In the genomic region with DNA sequence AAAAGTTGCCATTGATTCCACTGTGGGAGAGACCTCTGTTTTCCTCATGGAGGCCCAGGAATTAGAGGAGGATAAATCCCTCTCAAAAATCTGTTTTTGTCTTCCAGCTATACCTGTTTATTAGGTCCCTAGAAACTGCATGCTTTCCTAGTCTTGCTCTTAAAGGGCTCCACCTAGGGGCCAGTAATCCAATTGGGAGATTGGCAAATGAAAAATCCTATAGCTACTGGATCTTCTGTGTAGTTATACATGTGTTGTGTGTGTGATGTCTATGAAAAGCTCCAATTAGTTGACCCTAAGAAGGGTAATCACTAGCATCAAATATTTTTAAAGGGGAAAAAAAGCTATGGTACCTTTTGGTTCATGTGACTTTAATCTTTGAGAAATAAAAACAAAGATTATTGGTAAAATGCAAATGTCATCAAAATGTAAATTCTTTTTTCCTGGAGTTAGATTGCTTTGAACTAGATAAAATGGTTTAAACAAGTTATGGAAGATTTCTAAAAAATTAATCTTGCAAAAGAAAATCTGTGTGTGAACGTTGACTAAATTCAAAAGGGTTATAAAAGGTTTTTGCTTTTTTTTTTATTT, we compare ENCODE assay signal across 8 cellular contexts.
DNase-seq lines count a peak whose midpoint lies in the region; ATAC-seq and TF ChIP-seq lines count a peak whose summit lies in the region.

No MANE protein-coding gene starts in this region.

- CTCF ChIA-PET in MCF 10A (lab: Yijun Ruan, JAX): interaction anchor here (0.5 to 5.3 kb wide), 35 partner anchors 9 to 849 kb away, joined by 3 to 54 read pairs (median 4); partner anchors contain the start of genes C1QTNF9B and MIPEP

- peaks cover 28% of the 10 kb centered on the region for H3K4me1 Mint-ChIP-seq in MCF 10A (ENCODE audit: insufficient read depth, unreplicated experiment)

- H3K9me3 Mint-ChIP-seq in MCF 10A (ENCODE audit: unreplicated experiment): no peaks in the 10 kb centered on the region

- POLR2A ChIA-PET in MCF 10A (lab: Yijun Ruan, JAX): interaction anchor here (0.9 to 2.3 kb wide), 3 partner anchors 27 to 72 kb away, joined by 3 to 5 read pairs (median 4); no protein-coding TSS in a partner anchor

- H3K27me3 Mint-ChIP-seq in MCF 10A (ENCODE audit: insufficient read depth, unreplicated experiment): no peaks in the 10 kb centered on the region

- ATAC-seq in HG02798 (IDR thresholded peaks at IDR 0.05; ENCODE audit: poor library complexity, unreplicated experiment): no peak

- TF ChIP-seq CTCF in MCF 10A (IDR thresholded peaks at IDR 0.05; ENCODE audit: unreplicated experiment): peak; percentile 57

- H3K4me3 Mint-ChIP-seq in MCF 10A (ENCODE audit: unreplicated experiment): no peak overlapping the region

- no peak overlapping the region for H3K27ac Mint-ChIP-seq in MCF 10A (ENCODE audit: low read depth, unreplicated experiment)

- no peaks in the 10 kb centered on the region for H3K36me3 Mint-ChIP-seq in MCF 10A (ENCODE audit: insufficient read depth, unreplicated experiment)

- BruUV-seq in MCF 10A (replicated peaks; lab: Mats Ljungman, UMichigan): no TSS peak

- DNase-seq in SKM-1 treated with dmso at 0.1 percent for 144 hours (lab: John Stamatoyannopoulos, UW; ENCODE audit: unreplicated experiment) (peak; percentile 53), SKM-1 (lab: John Stamatoyannopoulos, UW; ENCODE audit: unreplicated experiment) (no peak), NCI-H226 (peak; percentile 34), MCF 10A (ENCODE audit: unreplicated experiment) (peak; percentile 65), medulla oblongata (ENCODE audit: extremely low spot score) (peak; percentile 70), GM19240 (ENCODE audit: insufficient read length, low spot score) (no peak), kidney glomerular epithelial cell (lab: John Stamatoyannopoulos, UW) (no peak)

- intact Hi-C loops in MCF 10A (cut with micrococcal nuclease): loop anchor here (1.0 kb wide), 1 partner anchor 39 kb away; no protein-coding TSS in a partner anchor

Comparison
In these comparisons a context has a peak if more than half of its experiments do, and no peak if none do; other contexts are left out.
1. DNase-seq: peak in SKM-1 treated with dmso at 0.1 percent for 144 hours (single experiment), NCI-H226 (single experiment), MCF 10A (single experiment) and medulla oblongata (single experiment); none in SKM-1 (single experiment), GM19240 (single experiment) and kidney glomerular epithelial cell (single experiment).